ENCODE assay signal across 22 cellular contexts in the genomic region with DNA sequence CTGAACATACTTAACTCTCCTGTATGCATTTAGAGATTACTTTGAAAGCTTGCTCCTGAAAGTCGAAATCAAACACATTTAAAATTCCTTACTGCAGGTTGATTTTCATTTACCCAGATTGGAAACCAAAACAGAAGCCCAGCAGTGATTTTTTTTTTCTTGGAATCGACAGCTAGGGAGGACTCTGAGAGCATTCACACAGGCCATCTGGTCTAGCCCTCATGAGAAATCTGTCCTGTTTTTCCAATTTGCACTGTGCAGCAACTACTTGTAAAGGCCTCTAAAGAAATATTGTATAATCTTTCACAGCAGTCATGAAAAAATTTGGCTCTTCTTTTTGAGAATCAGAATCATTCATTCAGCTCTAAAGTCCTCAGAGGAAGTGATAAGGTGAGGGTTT.
A peak's percentile ranks its signal among the peaks of the same experiment; 100 is the strongest.
DNase-seq lines count a peak whose midpoint lies in the region; ATAC-seq and TF ChIP-seq lines count a peak whose summit lies in the region.
"Had no signal": no experiment of that assay in that cellular context is flagged by ENCODE, and none has a peak within 500 bp of the region (broad histone marks: within the 10 kb centered on the region; RNA-seq: fewer than 3 reads in every experiment).

No MANE protein-coding gene starts in this region.

- peak overlapping the region in 3 of 12 donors; percentile 26 to 39 (median 34) for H3K4me3 ChIP-seq in heart left ventricle
- H3K4me3 ChIP-seq: GM12878, Peyer's patch, SJSA1 had no signal

- DNase-seq in heart left ventricle (no peak), left cardiac atrium (no peak), NCI-H446 (lab: John Stamatoyannopoulos, UW) (peak; percentile 18 to 68), left ventricle myocardium superior (no peak), HuH-7.5 (ENCODE audit: low spot score) (no peak), foreskin melanocyte (no peak), LoVo (ENCODE audit: low spot score) (no peak)
- DNase-seq: BE2C; CD4-positive, CD25-positive, alpha-beta regulatory T cell; DMS79 treated with DMSO at 0.1 percent for 48 hours; H9; HFFc6; Kasumi-1; MM.1S; NCI-H1048; NCI-H1417 treated with DMSO at 0.1 percent for 48 hours; NCI-H1930; NCI-H345; NCI-H526 had no signal

- no peak for TF ChIP-seq POLR2A in heart left ventricle (IDR thresholded peaks at IDR 0.05)

- H3K27ac ChIP-seq in heart left ventricle = peak overlapping the region in 9 of 12 donors; percentile 15 to 88 (median 49)
- H3K27ac ChIP-seq: Peyer's patch, SJSA1 had no signal

- no peak for TF ChIP-seq CTCF in heart left ventricle (IDR thresholded peaks at IDR 0.05)

- ATAC-seq in heart left ventricle (peak in 3 of 4 donors; percentile 44 to 68 (median 45)), left cardiac atrium (no peak), left ventricle myocardium superior (peak; percentile 72)
- ATAC-seq: GM12878 had no signal

- 48 to 83% (median 58%) methylated on average over 2 of the region's 2 CpGs for WGBS in heart left ventricle, 4 donors

- intact Hi-C loops in heart left ventricle (cut with DNase I) = no loop called here
- intact Hi-C loops in left cardiac atrium (cut with DNase I) = no loop called here
- intact Hi-C loops in left ventricle myocardium superior (cut with micrococcal nuclease) = no loop called here

- H3K36me3 ChIP-seq in heart left ventricle = no peaks in the 10 kb centered on the region
- H3K36me3 ChIP-seq: BE2C, Peyer's patch, SJSA1 had no signal

- H3K27me3 ChIP-seq in heart left ventricle = peaks cover 0 to 3% (median 0%) of the 10 kb centered on the region in 9 donors
- H3K27me3 ChIP-seq: BE2C, Peyer's patch, SJSA1 had no signal

- peaks cover 0 to 59% (median 14%) of the 10 kb centered on the region in 12 donors for H3K4me1 ChIP-seq in heart left ventricle
- H3K4me1 ChIP-seq: BE2C, Peyer's patch had no signal

- no peaks in the 10 kb centered on the region for H3K9me3 ChIP-seq in heart left ventricle
- H3K9me3 ChIP-seq: BE2C, Peyer's patch, SJSA1 had no signal

Comparison
In these comparisons a context has a peak if more than half of its experiments do, and no peak if none do; other contexts are left out.
1. ATAC-seq: peak in heart left ventricle (3 of 4) and left ventricle myocardium superior (single experiment); none in left cardiac atrium (0 of 2).
2. DNase-seq: peak in NCI-H446 (2 of 2); none in heart left ventricle (0 of 5), left cardiac atrium (single experiment), left ventricle myocardium superior (single experiment), HuH-7.5 (single experiment), foreskin melanocyte (single experiment) and LoVo (single experiment).